Comparison of ENCODE assay signal across 8 cellular contexts in the genomic region with DNA sequence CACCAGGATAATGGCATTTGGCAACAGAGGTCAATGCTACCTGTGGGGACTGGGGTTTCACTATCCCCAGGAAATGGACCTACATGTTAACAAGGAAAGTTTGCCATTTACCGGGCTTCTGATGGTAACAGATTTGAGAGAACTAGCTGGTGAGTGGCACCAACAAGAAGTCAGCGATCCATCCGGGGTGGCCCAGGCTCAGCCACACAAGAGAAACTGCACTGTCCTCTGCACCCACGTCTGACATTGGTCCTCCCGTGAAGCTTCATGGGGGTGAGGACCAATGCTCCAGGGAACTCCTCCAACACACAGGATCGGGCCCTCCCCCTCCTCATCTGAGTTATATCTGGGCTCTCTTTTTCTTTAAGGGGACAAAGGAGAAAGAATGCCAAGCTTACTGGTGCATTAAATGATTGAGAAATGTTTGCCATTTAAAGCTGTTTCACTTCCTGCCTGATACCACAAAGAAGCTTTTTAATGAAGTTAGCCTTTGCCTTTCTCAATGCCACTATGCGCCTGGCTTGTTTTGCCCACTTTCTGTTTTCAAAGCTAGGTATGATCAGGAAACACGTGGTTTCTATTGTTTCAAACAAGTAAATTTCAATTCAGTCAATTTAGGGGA.
A peak's percentile ranks its signal among the peaks of the same experiment; 100 is the strongest.
DNase-seq lines count a peak whose midpoint lies in the region; ATAC-seq, FAIRE-seq and TF ChIP-seq lines count a peak whose summit lies in the region.

No MANE protein-coding gene starts in this region.

- H3K27ac ChIP-seq in liver (ENCODE audit: low read depth in 1 of 2, low read length in 2 of 2): peak overlapping the region; percentile 64 to 94
- no peak overlapping the region for H3K27ac ChIP-seq in HepG2 (ENCODE audit: extremely low read length, insufficient read depth, low read length)
- H3K27ac ChIP-seq in right lobe of liver: peak overlapping the region; percentile 48 to 63 (median 61)

- no peak for FAIRE-seq in HepG2 (lab: Jason Lieb, UNC)

- H3K4me1 Mint-ChIP-seq in osteocyte (ENCODE audit: unreplicated experiment): no peaks in the 10 kb centered on the region

- no peak overlapping the region for H3K4me2 ChIP-seq in HepG2 (ENCODE audit: low read depth, low read length)

- 67% methylated on average over 8 of the region's 8 CpGs for WGBS in liver
- WGBS in HepG2 (ENCODE audit: low lambda C conversion rate): 47% methylated on average over 8 of the region's 8 CpGs
- whole genome bisulfite sequencing in right lobe of liver (ENCODE audit: insufficient coverage, low coverage, low lambda C conversion rate, missing lambda C conversion rate): 43% methylated on average over 8 of the region's 8 CpGs

- peak overlapping the region in 1 of 2 donors; percentile 45 for H3K9ac ChIP-seq in liver (ENCODE audit: low read depth in 1 of 2, low read length in 2 of 2)
- no peak overlapping the region for H3K9ac ChIP-seq in HepG2 (ENCODE audit: insufficient read depth, low read depth, low read length)

- H4K20me1 ChIP-seq in HepG2 (ENCODE audit: insufficient read depth, low read length): no peaks in the 10 kb centered on the region

- ATAC-seq in HepG2: no peak
- peak; percentile 39 for ATAC-seq in HG02981 (IDR thresholded peaks at IDR 0.05; ENCODE audit: unreplicated experiment)
- peak in 3 of 4 donors; percentile 4 to 24 (median 7) for ATAC-seq in right lobe of liver

- H3K9me3 Mint-ChIP-seq in osteocyte (ENCODE audit: unreplicated experiment): no peaks in the 10 kb centered on the region

- no peaks in the 10 kb centered on the region for H3K36me3 Mint-ChIP-seq in osteocyte (ENCODE audit: unreplicated experiment)

- no peak for TF ChIP-seq EP300 in HepG2 (IDR thresholded peaks at IDR 0.05; ENCODE audit: low read depth in 2 of 2, low read length in 2 of 2)
- no peak for TF ChIP-seq EP300 in HepG2 (CRISPR knock-in tag; IDR thresholded peaks at IDR 0.05; ENCODE audit: borderline replicate concordance)

- H3K27me3 Mint-ChIP-seq in osteocyte (ENCODE audit: unreplicated experiment): peaks cover 14% of the 10 kb centered on the region

- no TSS peak for BruUV-seq in HepG2 (replicated peaks; lab: Mats Ljungman, UMichigan)

- H3K4me3 ChIP-seq in liver (ENCODE audit: low read depth in 1 of 3, low read length in 3 of 3): no peak overlapping the region
- H3K4me3 ChIP-seq in HepG2 (replicated peaks in 1 of 3; ENCODE audit: insufficient read depth in 1 of 3, low read depth in 2 of 3, low read length in 3 of 3): no peak overlapping the region
- no peak overlapping the region for H3K4me3 ChIP-seq in right lobe of liver

- TF ChIP-seq CTCF in liver (IDR thresholded peaks at IDR 0.05; ENCODE audit: low read depth, low read length, missing input control) (no peak), HepG2 (CRISPR knock-in tag; IDR thresholded peaks at IDR 0.05) (no peak), right lobe of liver (IDR thresholded peaks at IDR 0.05) (no peak), osteocyte (IDR thresholded peaks at IDR 0.05) (no peak)

- POLR2A ChIA-PET in HepG2 (lab: Yijun Ruan, JAX): no interaction called here

- H3K9me3 ChIP-seq in liver (ENCODE audit: control insufficient read depth in 4 of 4, low read length in 3 of 4) (no peaks in the 10 kb centered on the region), HepG2 (ENCODE audit: low read length) (no peaks in the 10 kb centered on the region), right lobe of liver (no peaks in the 10 kb centered on the region)

- in situ Hi-C loops in HepG2 (cut with HindIII; ENCODE audit: extremely low pct_ligation_motif_present, low pct_unique_long_range_greater_than_20kb): no loop called here

- DNase-seq in HepG2 (ENCODE audit: low spot score): no peak
- peak; percentile 86 for DNase-seq in RPMI8226
- peak in 1 of 3 donors; percentile 47 for DNase-seq in right lobe of liver
- no peak for DNase-seq in HuH-7 (ENCODE audit: low spot score)
- DNase-seq in osteocyte (ENCODE audit: extremely low spot score, unreplicated experiment): no peak
- DNase-seq in activated gamma-delta T cell treated with Interleukin-2 at 50 U/mL for 16 hours: no peak

- no peaks in the 10 kb centered on the region for H3K79me2 ChIP-seq in HepG2 (ENCODE audit: insufficient read depth, low read length)

- no peak for TF ChIP-seq POLR2A in HepG2 (IDR thresholded peaks at IDR 0.05; ENCODE audit: insufficient read depth in 1 of 2, low read depth in 2 of 2, low read length in 2 of 2)
- no peak for TF ChIP-seq POLR2A in right lobe of liver (IDR thresholded peaks at IDR 0.05)

- TF ChIP-seq RAD21 in liver (IDR thresholded peaks at IDR 0.05) (peak; percentile 27 to 49), HepG2 (CRISPR knock-in tag; IDR thresholded peaks at IDR 0.05) (no peak)

- intact Hi-C loops in HepG2 (cut with micrococcal nuclease; ENCODE audit: unreplicated experiment) (no loop called here), right lobe of liver (cut with DNase I) (no loop called here)

- H3K4me1 ChIP-seq in liver (ENCODE audit: control insufficient read depth in 4 of 4, insufficient read depth in 4 of 4, low read length in 3 of 4) (peaks cover 11 to 50% (median 33%) of the 10 kb centered on the region in 4 donors), HepG2 (ENCODE audit: insufficient read depth, low read length) (peaks cover 28% of the 10 kb centered on the region), right lobe of liver (peaks cover 0 to 48% (median 23%) of the 10 kb centered on the region in 4 donors)

- H3K27ac Mint-ChIP-seq in osteocyte (ENCODE audit: unreplicated experiment): no peak overlapping the region

- no peaks in the 10 kb centered on the region for H3K27me3 ChIP-seq in liver (ENCODE audit: control insufficient read depth in 4 of 4, insufficient read depth in 4 of 4, low read length in 3 of 4)
- peaks cover 0 to 24% of the 10 kb centered on the region in 2 experiments; a peak in 3 of 5 replicates for H3K27me3 ChIP-seq in HepG2 (ENCODE audit: control insufficient read depth in 1 of 2, insufficient read depth in 2 of 2, low read length in 2 of 2)
- H3K27me3 ChIP-seq in right lobe of liver: no peaks in the 10 kb centered on the region

- no peak overlapping the region for H3K4me3 Mint-ChIP-seq in osteocyte (ENCODE audit: unreplicated experiment)

- CTCF ChIA-PET in HepG2 (lab: Yijun Ruan, JAX; ENCODE audit: low intra/inter-chr PET ratio, low total read pairs): no interaction called here

- no peak overlapping the region for H2AFZ ChIP-seq in HepG2 (ENCODE audit: low read length)

- H3K36me3 ChIP-seq in liver (ENCODE audit: control insufficient read depth in 4 of 4, insufficient read depth in 3 of 4, low read depth in 1 of 4, low read length in 3 of 4): no peaks in the 10 kb centered on the region
- H3K36me3 ChIP-seq in HepG2 (replicated peaks in 1 of 2; ENCODE audit: control insufficient read depth in 1 of 2, insufficient read depth in 2 of 2, low read length in 2 of 2): no peaks in the 10 kb centered on the region
- no peaks in the 10 kb centered on the region for H3K36me3 ChIP-seq in right lobe of liver

TF ChIP-seq in liver, 16 proteins besides CTCF, POLR2A, EP300 and RAD21:
- TF ChIP-seq, protein P1, sequence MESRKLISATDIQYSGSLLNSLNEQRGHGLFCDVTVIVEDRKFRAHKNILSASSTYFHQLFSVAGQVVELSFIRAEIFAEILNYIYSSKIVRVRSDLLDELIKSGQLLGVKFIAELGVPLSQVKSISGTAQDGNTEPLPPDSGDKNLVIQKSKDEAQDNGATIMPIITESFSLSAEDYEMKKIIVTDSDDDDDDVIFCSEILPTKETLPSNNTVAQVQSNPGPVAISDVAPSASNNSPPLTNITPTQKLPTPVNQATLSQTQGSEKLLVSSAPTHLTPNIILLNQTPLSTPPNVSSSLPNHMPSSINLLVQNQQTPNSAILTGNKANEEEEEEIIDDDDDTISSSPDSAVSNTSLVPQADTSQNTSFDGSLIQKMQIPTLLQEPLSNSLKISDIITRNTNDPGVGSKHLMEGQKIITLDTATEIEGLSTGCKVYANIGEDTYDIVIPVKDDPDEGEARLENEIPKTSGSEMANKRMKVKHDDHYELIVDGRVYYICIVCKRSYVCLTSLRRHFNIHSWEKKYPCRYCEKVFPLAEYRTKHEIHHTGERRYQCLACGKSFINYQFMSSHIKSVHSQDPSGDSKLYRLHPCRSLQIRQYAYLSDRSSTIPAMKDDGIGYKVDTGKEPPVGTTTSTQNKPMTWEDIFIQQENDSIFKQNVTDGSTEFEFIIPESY (IDR thresholded peaks at IDR 0.05): no peak
- TF ChIP-seq HNF4A (conservative IDR thresholded peaks at IDR 0.05): no peak
- TF ChIP-seq YY1 (IDR thresholded peaks at IDR 0.05): no peak
- peak; percentile 12 for TF ChIP-seq SP1 (IDR thresholded peaks at IDR 0.05)

TF ChIP-seq in HepG2, 621 proteins besides CTCF, POLR2A, EP300 and RAD21:
- TF ChIP-seq SRSF4 (IDR thresholded peaks at IDR 0.05; ENCODE audit: low read depth, low read length, poor library complexity, severe bottlenecking) (no peak), SP4 (CRISPR knock-in tag; IDR thresholded peaks at IDR 0.05) (no peak), ZFP36L2 (CRISPR knock-in tag; IDR thresholded peaks at IDR 0.05) (no peak), ZNF644 (CRISPR knock-in tag; IDR thresholded peaks at IDR 0.05; ENCODE audit: low read depth) (no peak), RAD51 (IDR thresholded peaks at IDR 0.05; ENCODE audit: borderline replicate concordance) (no peak), ZNF749 (CRISPR knock-in tag; IDR thresholded peaks at IDR 0.05; ENCODE audit: borderline replicate concordance) (no peak), FOXK1 (CRISPR knock-in tag; IDR thresholded peaks at IDR 0.05; ENCODE audit: borderline replicate concordance, low read depth) (no peak), ZNF20 (CRISPR knock-in tag; IDR thresholded peaks at IDR 0.05) (no peak), THAP11 (CRISPR knock-in tag; IDR thresholded peaks at IDR 0.05) (no peak)
- TF ChIP-seq, protein P2, sequence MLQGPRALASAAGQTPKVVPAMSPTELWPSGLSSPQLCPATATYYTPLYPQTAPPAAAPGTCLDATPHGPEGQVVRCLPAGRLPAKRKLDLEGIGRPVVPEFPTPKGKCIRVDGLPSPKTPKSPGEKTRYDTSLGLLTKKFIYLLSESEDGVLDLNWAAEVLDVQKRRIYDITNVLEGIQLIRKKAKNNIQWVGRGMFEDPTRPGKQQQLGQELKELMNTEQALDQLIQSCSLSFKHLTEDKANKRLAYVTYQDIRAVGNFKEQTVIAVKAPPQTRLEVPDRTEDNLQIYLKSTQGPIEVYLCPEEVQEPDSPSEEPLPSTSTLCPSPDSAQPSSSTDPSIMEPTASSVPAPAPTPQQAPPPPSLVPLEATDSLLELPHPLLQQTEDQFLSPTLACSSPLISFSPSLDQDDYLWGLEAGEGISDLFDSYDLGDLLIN (CRISPR knock-in tag; IDR thresholded peaks at IDR 0.05; ENCODE audit: borderline replicate concordance): no peak
- TF ChIP-seq, protein P3, sequence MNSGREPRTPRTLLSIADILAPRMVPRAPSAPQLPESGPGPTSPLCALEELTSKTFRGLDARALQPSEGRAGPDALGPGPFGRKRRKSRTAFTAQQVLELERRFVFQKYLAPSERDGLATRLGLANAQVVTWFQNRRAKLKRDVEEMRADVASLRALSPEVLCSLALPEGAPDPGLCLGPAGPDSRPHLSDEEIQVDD (CRISPR knock-in tag; IDR thresholded peaks at IDR 0.05; ENCODE audit: borderline replicate concordance): no peak
TF ChIP-seq in HepG2: peak in this region for 0.
